ENCODE assay signal across 20 cellular contexts in genomic region chr13:91135949-91136348, GRCh38.
"Had no signal": no experiment of that assay in that cellular context is flagged by ENCODE, and none has a peak within 500 bp of the region (broad histone marks: within the 10 kb centered on the region; RNA-seq: fewer than 3 reads in every experiment).

No MANE protein-coding gene starts in this region.

- H3K36me3 Mint-ChIP-seq: activated CD8-positive, alpha-beta memory T cell treated with anti-CD3 and anti-CD28 coated beads, Interleukin-2, amount 10 ng/mL, durations not matched to agents 7 days and 5 days; activated naive CD4-positive, alpha-beta T cell treated with anti-CD3 and anti-CD28 coated beads, Interleukin-2, amount 50 U/mL, for 72 hours; brain; naive B cell had no signal

- ATAC-seq: activated CD8-positive, alpha-beta memory T cell treated with anti-CD3 and anti-CD28 coated beads, Interleukin-2, amount 10 ng/mL, durations not matched to agents 7 days and 5 days; activated naive CD4-positive, alpha-beta T cell treated with anti-CD3 and anti-CD28 coated beads, Interleukin-2, amount 50 U/mL, for 72 hours; activated T-cell treated with anti-CD3 and anti-CD28 coated beads, Interleukin-2, amount 50 U/mL, for 4 hours; stimulated activated naive CD8-positive, alpha-beta T cell treated with anti-CD3 and anti-CD28 coated beads, Interleukin-15, Interleukin-2, amounts not matched to agents 100 U/mL and 50 U/mL, for 24 hours had no signal

- H3K27ac ChIP-seq: hepatocyte, suprapubic skin, upper lobe of left lung had no signal

- H3K36me3 ChIP-seq: suprapubic skin, upper lobe of left lung had no signal

- H3K9me3 ChIP-seq: suprapubic skin, upper lobe of left lung had no signal

- DNase-seq: activated CD4-positive, alpha-beta T cell treated with anti-CD3 and anti-CD28 coated beads, Interleukin-2, amount 50 U/mL, for 48 hours; activated CD4-positive, CD25-positive, alpha-beta regulatory T cell treated with anti-CD3 and anti-CD28 coated beads, Interleukin-2, amount 50 U/mL, for 72 hours; activated CD8-positive, alpha-beta memory T cell treated with anti-CD3 and anti-CD28 coated beads, Interleukin-2, amount 10 ng/mL, durations not matched to agents 7 days and 5 days; activated effector memory CD4-positive, alpha-beta T cell treated with anti-CD3 and anti-CD28 coated beads, Interleukin-2, amount 50 U/mL, for 16 hours; activated T-cell treated with anti-CD3 and anti-CD28 coated beads, Interleukin-2, amount 50 U/mL, for 4 hours; amniotic stem cell; kidney glomerular epithelial cell; naive B cell; occipital lobe; stimulated activated CD4-positive, alpha-beta T cell treated with anti-CD3 and anti-CD28 coated beads, Interleukin-2, amount 100 ng/mL, for 48 hours; stimulated activated CD8-positive, alpha-beta memory T cell treated with anti-CD3 and anti-CD28 coated beads, Interleukin-4, amount 100 ng/mL, for 48 hours; stimulated activated naive CD8-positive, alpha-beta T cell treated with anti-CD3 and anti-CD28 coated beads, Interleukin-15, Interleukin-2, amounts not matched to agents 100 U/mL and 50 U/mL, for 24 hours; upper lobe of left lung had no signal

- H3K4me3 Mint-ChIP-seq: activated CD8-positive, alpha-beta memory T cell treated with anti-CD3 and anti-CD28 coated beads, Interleukin-2, amount 10 ng/mL, durations not matched to agents 7 days and 5 days; activated T-cell treated with anti-CD3 and anti-CD28 coated beads, Interleukin-2, amount 50 U/mL, for 4 hours; brain; central memory CD8-positive, alpha-beta T cell; naive B cell; T-helper 2 cell treated with Interferon-gamma antibody and Interleukin-4, amounts not matched to agents 5 μg/mL and 100 μg/mL, for 36 hours had no signal

- H3K4me3 ChIP-seq: hepatocyte, lung, suprapubic skin, upper lobe of left lung had no signal

- H3K4me1 Mint-ChIP-seq: activated CD8-positive, alpha-beta memory T cell treated with anti-CD3 and anti-CD28 coated beads, Interleukin-2, amount 10 ng/mL, durations not matched to agents 7 days and 5 days; central memory CD8-positive, alpha-beta T cell; naive B cell had no signal

- H3K9me3 Mint-ChIP-seq: activated naive CD4-positive, alpha-beta T cell treated with anti-CD3 and anti-CD28 coated beads, Interleukin-2, amount 50 U/mL, for 72 hours; activated T-cell treated with anti-CD3 and anti-CD28 coated beads, Interleukin-2, amount 50 U/mL, for 4 hours; central memory CD8-positive, alpha-beta T cell; naive B cell; T-helper 2 cell treated with Interferon-gamma antibody and Interleukin-4, amounts not matched to agents 5 μg/mL and 100 μg/mL, for 36 hours had no signal

- H3K27me3 Mint-ChIP-seq: activated CD8-positive, alpha-beta memory T cell treated with anti-CD3 and anti-CD28 coated beads, Interleukin-2, amount 10 ng/mL, durations not matched to agents 7 days and 5 days; naive B cell had no signal

- H2AFZ ChIP-seq: hepatocyte had no signal

- H3K27me3 ChIP-seq: hepatocyte, suprapubic skin, upper lobe of left lung had no signal

- H3K4me2 ChIP-seq: hepatocyte had no signal

- H3K27ac Mint-ChIP-seq: activated CD8-positive, alpha-beta memory T cell treated with anti-CD3 and anti-CD28 coated beads, Interleukin-2, amount 10 ng/mL, durations not matched to agents 7 days and 5 days; activated naive CD4-positive, alpha-beta T cell treated with anti-CD3 and anti-CD28 coated beads, Interleukin-2, amount 50 U/mL, for 72 hours; T-helper 2 cell treated with Interferon-gamma antibody and Interleukin-4, amounts not matched to agents 5 μg/mL and 100 μg/mL, for 36 hours had no signal

- H3K4me1 ChIP-seq: suprapubic skin had no signal

- H3K79me2 ChIP-seq: hepatocyte had no signal
